Comparison of ENCODE assay signal across 1 cellular context in the genomic region with DNA sequence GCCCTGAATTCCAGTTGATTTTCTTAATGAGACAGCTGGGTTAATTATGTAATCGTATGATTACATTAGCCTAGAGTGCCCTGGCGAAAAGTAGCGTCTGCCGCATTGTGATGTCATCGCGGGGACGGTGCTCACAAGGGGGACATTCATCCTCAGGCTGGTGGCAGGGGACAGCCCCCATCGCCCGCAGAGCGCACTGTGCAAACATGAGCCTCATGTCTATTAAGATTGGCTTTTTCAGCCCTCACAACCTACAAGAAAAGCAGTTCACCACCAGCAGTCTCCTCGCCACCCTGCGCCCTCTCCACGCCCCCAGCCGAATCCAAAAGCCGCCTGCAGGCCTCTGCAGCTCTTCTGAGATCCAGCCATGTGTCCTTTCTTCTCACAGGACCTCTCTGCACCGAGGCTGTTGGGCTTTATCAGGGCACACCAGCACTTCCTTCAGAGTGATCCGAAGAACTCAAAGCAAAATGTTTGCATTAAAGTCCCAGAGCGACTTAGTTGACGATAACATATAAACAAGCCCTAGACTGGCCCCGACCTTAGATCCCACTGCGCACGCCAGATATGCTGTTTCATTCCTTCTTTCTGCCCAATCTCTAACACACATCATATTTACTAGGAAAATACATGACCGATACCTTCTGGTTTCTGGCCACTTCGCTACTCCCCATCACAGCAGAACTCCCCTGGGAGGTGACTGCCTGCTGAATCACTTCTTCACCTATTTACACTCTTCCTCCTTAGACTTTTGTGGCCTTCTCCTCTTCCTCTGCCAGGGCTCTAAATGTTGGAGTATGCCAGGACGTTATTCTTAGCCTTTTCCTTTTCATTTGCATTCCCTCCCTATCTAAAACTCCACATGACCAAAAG.
TF ChIP-seq lines count a peak whose summit lies in the region.

No MANE protein-coding gene starts in this region.

TF ChIP-seq in K562, 482 proteins besides CTCF, POLR2A, EP300 and RAD21 (continued from another document and continues in another):
- TF ChIP-seq, protein P1, sequence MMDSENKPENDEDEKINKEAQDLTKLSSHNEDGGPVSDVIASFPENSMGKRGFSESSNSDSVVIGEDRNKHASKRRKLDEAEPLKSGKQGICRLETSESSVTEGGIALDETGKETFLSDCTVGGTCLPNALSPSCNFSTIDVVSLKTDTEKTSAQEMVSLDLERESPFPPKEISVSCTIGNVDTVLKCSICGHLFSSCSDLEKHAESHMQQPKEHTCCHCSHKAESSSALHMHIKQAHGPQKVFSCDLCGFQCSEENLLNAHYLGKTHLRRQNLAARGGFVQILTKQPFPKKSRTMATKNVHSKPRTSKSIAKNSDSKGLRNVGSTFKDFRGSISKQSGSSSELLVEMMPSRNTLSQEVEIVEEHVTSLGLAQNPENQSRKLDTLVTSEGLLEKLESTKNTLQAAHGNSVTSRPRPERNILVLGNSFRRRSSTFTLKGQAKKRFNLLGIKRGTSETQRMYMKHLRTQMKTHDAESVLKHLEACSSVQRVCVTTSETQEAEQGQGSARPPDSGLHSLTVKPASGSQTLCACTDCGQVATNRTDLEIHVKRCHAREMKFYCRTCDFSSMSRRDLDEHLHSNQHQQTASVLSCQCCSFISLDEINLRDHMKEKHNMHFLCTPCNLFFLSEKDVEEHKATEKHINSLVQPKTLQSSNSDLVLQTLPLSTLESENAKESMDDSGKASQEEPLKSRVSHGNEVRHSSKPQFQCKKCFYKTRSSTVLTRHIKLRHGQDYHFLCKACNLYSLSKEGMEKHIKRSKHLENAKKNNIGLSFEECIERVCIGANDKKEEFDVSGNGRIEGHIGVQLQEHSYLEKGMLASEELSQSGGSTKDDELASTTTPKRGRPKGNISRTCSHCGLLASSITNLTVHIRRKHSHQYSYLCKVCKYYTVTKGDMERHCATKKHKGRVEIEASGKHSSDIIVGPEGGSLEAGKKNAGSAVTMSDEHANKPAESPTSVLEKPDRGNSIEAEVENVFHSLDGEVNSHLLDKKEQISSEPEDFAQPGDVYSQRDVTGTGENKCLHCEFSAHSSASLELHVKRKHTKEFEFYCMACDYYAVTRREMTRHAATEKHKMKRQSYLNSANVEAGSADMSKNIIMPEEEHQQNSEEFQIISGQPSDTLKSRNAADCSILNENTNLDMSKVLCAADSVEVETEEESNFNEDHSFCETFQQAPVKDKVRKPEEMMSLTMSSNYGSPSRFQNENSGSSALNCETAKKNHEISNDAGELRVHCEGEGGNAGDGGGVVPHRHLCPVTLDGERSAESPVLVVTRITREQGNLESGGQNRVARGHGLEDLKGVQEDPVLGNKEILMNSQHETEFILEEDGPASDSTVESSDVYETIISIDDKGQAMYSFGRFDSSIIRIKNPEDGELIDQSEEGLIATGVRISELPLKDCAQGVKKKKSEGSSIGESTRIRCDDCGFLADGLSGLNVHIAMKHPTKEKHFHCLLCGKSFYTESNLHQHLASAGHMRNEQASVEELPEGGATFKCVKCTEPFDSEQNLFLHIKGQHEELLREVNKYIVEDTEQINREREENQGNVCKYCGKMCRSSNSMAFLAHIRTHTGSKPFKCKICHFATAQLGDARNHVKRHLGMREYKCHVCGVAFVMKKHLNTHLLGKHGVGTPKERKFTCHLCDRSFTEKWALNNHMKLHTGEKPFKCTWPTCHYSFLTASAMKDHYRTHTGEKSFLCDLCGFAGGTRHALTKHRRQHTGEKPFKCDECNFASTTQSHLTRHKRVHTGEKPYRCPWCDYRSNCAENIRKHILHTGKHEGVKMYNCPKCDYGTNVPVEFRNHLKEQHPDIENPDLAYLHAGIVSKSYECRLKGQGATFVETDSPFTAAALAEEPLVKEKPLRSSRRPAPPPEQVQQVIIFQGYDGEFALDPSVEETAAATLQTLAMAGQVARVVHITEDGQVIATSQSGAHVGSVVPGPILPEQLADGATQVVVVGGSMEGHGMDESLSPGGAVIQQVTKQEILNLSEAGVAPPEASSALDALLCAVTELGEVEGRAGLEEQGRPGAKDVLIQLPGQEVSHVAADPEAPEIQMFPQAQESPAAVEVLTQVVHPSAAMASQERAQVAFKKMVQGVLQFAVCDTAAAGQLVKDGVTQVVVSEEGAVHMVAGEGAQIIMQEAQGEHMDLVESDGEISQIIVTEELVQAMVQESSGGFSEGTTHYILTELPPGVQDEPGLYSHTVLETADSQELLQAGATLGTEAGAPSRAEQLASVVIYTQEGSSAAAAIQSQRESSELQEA (IDR thresholded peaks at IDR 0.05; ENCODE audit: low read depth): peak; percentile 10; the same call in 1 of the 2 replicates
- TF ChIP-seq SRSF1 (IDR thresholded peaks at IDR 0.05; ENCODE audit: low read depth, low read length) (no peak), LEF1 (IDR thresholded peaks at IDR 0.05) (peak; percentile 92), SAFB2 (IDR thresholded peaks at IDR 0.05; ENCODE audit: borderline replicate concordance, low read depth, low read length, severe bottlenecking) (no peak), ARNT (IDR thresholded peaks at IDR 0.05) (peak; percentile 88 to 92), CC2D1A (IDR thresholded peaks at IDR 0.05) (peak; percentile 94), U2AF1 (optimal IDR thresholded peaks at IDR 0.05; ENCODE audit: low read depth, low read length) (no peak), ASH1L (IDR thresholded peaks at IDR 0.05; ENCODE audit: borderline replicate concordance, low read depth, partially characterized antibody) (peak; percentile 63), HDAC2 (IDR thresholded peaks at IDR 0.05) (peak; percentile 91), SRSF7 (optimal IDR thresholded peaks at IDR 0.05; ENCODE audit: low read depth, low read length) (no peak), SRSF3 (IDR thresholded peaks at IDR 0.05; ENCODE audit: insufficient read depth, low read length) (no peak), U2AF2 (optimal IDR thresholded peaks at IDR 0.05; ENCODE audit: low read depth, low read length) (no peak), KDM2B (CRISPR knock-in tag; IDR thresholded peaks at IDR 0.05) (no peak), ZNF75A (CRISPR knock-in tag; IDR thresholded peaks at IDR 0.05) (no peak), NFXL1 (CRISPR knock-in tag; IDR thresholded peaks at IDR 0.05) (no peak), NCOA4 (IDR thresholded peaks at IDR 0.05; ENCODE audit: partially characterized antibody) (peak; percentile 63), PTRF (tag; IDR thresholded peaks at IDR 0.05) (no peak), ZFPM2 (CRISPR knock-in tag; IDR thresholded peaks at IDR 0.05) (no peak), CBFA2T2 (conservative IDR thresholded peaks at IDR 0.05) (peak; percentile 95), FOXK1 (CRISPR knock-in tag; IDR thresholded peaks at IDR 0.05; ENCODE audit: borderline replicate concordance) (peak; percentile 80; the same call in 1 of the 2 replicates), POU5F1 (IDR thresholded peaks at IDR 0.05; ENCODE audit: borderline replicate concordance, low read depth, low read length, partially characterized antibody) (no peak)
- TF ChIP-seq, protein P2, sequence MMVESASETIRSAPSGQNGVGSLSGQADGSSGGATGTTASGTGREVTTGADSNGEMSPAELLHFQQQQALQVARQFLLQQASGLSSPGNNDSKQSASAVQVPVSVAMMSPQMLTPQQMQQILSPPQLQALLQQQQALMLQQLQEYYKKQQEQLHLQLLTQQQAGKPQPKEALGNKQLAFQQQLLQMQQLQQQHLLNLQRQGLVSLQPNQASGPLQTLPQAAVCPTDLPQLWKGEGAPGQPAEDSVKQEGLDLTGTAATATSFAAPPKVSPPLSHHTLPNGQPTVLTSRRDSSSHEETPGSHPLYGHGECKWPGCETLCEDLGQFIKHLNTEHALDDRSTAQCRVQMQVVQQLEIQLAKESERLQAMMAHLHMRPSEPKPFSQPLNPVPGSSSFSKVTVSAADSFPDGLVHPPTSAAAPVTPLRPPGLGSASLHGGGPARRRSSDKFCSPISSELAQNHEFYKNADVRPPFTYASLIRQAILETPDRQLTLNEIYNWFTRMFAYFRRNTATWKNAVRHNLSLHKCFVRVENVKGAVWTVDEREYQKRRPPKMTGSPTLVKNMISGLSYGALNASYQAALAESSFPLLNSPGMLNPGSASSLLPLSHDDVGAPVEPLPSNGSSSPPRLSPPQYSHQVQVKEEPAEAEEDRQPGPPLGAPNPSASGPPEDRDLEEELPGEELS (CRISPR knock-in tag; IDR thresholded peaks at IDR 0.05; ENCODE audit: borderline replicate concordance): 0 out of 2 replicates have a peak, but pooled peaks have one; percentile 55
- TF ChIP-seq, protein P3, sequence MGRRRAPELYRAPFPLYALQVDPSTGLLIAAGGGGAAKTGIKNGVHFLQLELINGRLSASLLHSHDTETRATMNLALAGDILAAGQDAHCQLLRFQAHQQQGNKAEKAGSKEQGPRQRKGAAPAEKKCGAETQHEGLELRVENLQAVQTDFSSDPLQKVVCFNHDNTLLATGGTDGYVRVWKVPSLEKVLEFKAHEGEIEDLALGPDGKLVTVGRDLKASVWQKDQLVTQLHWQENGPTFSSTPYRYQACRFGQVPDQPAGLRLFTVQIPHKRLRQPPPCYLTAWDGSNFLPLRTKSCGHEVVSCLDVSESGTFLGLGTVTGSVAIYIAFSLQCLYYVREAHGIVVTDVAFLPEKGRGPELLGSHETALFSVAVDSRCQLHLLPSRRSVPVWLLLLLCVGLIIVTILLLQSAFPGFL (CRISPR knock-in tag; IDR thresholded peaks at IDR 0.05): 0 out of 2 replicates have a peak, but pooled peaks have one; percentile 48
- TF ChIP-seq, protein P4, sequence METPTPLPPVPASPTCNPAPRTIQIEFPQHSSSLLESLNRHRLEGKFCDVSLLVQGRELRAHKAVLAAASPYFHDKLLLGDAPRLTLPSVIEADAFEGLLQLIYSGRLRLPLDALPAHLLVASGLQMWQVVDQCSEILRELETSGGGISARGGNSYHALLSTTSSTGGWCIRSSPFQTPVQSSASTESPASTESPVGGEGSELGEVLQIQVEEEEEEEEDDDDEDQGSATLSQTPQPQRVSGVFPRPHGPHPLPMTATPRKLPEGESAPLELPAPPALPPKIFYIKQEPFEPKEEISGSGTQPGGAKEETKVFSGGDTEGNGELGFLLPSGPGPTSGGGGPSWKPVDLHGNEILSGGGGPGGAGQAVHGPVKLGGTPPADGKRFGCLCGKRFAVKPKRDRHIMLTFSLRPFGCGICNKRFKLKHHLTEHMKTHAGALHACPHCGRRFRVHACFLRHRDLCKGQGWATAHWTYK (CRISPR knock-in tag; IDR thresholded peaks at IDR 0.05): no peak
- TF ChIP-seq, protein P5, sequence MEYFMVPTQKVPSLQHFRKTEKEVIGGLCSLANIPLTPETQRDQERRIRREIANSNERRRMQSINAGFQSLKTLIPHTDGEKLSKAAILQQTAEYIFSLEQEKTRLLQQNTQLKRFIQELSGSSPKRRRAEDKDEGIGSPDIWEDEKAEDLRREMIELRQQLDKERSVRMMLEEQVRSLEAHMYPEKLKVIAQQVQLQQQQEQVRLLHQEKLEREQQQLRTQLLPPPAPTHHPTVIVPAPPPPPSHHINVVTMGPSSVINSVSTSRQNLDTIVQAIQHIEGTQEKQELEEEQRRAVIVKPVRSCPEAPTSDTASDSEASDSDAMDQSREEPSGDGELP (CRISPR knock-in tag; IDR thresholded peaks at IDR 0.05; ENCODE audit: borderline replicate concordance): no peak; the same call in 1 of the 2 replicates
- TF ChIP-seq, protein P6, sequence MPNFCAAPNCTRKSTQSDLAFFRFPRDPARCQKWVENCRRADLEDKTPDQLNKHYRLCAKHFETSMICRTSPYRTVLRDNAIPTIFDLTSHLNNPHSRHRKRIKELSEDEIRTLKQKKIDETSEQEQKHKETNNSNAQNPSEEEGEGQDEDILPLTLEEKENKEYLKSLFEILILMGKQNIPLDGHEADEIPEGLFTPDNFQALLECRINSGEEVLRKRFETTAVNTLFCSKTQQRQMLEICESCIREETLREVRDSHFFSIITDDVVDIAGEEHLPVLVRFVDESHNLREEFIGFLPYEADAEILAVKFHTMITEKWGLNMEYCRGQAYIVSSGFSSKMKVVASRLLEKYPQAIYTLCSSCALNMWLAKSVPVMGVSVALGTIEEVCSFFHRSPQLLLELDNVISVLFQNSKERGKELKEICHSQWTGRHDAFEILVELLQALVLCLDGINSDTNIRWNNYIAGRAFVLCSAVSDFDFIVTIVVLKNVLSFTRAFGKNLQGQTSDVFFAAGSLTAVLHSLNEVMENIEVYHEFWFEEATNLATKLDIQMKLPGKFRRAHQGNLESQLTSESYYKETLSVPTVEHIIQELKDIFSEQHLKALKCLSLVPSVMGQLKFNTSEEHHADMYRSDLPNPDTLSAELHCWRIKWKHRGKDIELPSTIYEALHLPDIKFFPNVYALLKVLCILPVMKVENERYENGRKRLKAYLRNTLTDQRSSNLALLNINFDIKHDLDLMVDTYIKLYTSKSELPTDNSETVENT (CRISPR knock-in tag; IDR thresholded peaks at IDR 0.05): no peak
- TF ChIP-seq, protein P7, sequence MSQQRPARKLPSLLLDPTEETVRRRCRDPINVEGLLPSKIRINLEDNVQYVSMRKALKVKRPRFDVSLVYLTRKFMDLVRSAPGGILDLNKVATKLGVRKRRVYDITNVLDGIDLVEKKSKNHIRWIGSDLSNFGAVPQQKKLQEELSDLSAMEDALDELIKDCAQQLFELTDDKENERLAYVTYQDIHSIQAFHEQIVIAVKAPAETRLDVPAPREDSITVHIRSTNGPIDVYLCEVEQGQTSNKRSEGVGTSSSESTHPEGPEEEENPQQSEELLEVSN (IDR thresholded peaks at IDR 0.05; ENCODE audit: borderline replicate concordance in 1 of 2, extremely low read depth in 1 of 2, insufficient read depth in 1 of 2, insufficient read length in 1 of 2, low read depth in 1 of 2, low read length in 1 of 2, poor library complexity in 1 of 2, severe bottlenecking in 1 of 2): peak in 1 of 2 experiments; percentile 73
- TF ChIP-seq, protein P8, sequence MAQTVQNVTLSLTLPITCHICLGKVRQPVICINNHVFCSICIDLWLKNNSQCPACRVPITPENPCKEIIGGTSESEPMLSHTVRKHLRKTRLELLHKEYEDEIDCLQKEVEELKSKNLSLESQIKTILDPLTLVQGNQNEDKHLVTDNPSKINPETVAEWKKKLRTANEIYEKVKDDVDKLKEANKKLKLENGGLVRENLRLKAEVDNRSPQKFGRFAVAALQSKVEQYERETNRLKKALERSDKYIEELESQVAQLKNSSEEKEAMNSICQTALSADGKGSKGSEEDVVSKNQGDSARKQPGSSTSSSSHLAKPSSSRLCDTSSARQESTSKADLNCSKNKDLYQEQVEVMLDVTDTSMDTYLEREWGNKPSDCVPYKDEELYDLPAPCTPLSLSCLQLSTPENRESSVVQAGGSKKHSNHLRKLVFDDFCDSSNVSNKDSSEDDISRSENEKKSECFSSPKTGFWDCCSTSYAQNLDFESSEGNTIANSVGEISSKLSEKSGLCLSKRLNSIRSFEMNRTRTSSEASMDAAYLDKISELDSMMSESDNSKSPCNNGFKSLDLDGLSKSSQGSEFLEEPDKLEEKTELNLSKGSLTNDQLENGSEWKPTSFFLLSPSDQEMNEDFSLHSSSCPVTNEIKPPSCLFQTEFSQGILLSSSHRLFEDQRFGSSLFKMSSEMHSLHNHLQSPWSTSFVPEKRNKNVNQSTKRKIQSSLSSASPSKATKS (CRISPR knock-in tag; IDR thresholded peaks at IDR 0.05): no peak
- TF ChIP-seq, protein P9, sequence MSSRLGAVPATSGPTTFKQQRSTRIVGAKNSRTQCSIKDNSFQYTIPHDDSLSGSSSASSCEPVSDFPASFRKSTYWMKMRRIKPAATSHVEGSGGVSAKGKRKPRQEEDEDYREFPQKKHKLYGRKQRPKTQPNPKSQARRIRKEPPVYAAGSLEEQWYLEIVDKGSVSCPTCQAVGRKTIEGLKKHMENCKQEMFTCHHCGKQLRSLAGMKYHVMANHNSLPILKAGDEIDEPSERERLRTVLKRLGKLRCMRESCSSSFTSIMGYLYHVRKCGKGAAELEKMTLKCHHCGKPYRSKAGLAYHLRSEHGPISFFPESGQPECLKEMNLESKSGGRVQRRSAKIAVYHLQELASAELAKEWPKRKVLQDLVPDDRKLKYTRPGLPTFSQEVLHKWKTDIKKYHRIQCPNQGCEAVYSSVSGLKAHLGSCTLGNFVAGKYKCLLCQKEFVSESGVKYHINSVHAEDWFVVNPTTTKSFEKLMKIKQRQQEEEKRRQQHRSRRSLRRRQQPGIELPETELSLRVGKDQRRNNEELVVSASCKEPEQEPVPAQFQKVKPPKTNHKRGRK (tag; IDR thresholded peaks at IDR 0.05): no peak
